Comparison of ENCODE assay signal across 1 cellular context in genomic region chr5:76379316-76379715, GRCh38.
TF ChIP-seq lines count a peak whose summit lies in the region.

No MANE protein-coding gene starts in this region.

TF ChIP-seq in GM12878, 131 proteins besides CTCF, POLR2A, EP300 and RAD21 (continued from another document):
- TF ChIP-seq ZNF592 (IDR thresholded peaks at IDR 0.05) (no peak), ZNF207 (IDR thresholded peaks at IDR 0.05; ENCODE audit: borderline replicate concordance) (no peak), IKZF2 (IDR thresholded peaks at IDR 0.05) (no peak), HDAC6 (IDR thresholded peaks at IDR 0.05; ENCODE audit: unreplicated experiment) (no peak), TARDBP (IDR thresholded peaks at IDR 0.05; ENCODE audit: borderline replicate concordance) (no peak), SIX5 (IDR thresholded peaks at IDR 0.05; ENCODE audit: low read depth, low read length, severe bottlenecking) (no peak), KAT2A (conservative IDR thresholded peaks at IDR 0.05; ENCODE audit: control insufficient read depth, low read depth, low read length) (no peak), YBX1 (IDR thresholded peaks at IDR 0.05) (no peak), NR2F1 (conservative IDR thresholded peaks at IDR 0.05) (no peak), BCL3 (IDR thresholded peaks at IDR 0.05; ENCODE audit: borderline replicate concordance, insufficient read depth, low read depth, low read length, poor library complexity, severe bottlenecking) (no peak), GABPA (IDR thresholded peaks at IDR 0.05; ENCODE audit: low read depth) (no peak), ZSCAN29 (IDR thresholded peaks at IDR 0.05) (no peak)
